8 cellular contexts compared by ENCODE assay signal in genomic region chr17:38705803-38706624, GRCh38. TPM values are rescaled to one million over a fixed set of nuclear protein-coding genes. Genes with fewer than 3 reads are reported as not detected.
DNase-seq lines count a peak whose midpoint lies in the region; ATAC-seq, FAIRE-seq and TF ChIP-seq lines count a peak whose summit lies in the region.

No MANE protein-coding gene starts in this region.

- WGBS in ovary, 3 donors = 1% methylated on average over 39 to 42 of the region's 44 CpGs

- intact Hi-C loops in ovary (cut with DNase I) = no loop called here

- peaks cover 10% of the 10 kb centered on the region for H3K4me1 ChIP-seq in ovary (ENCODE audit: insufficient read depth)

- no peaks in the 10 kb centered on the region for H3K9me3 ChIP-seq in ovary

- peak overlapping the region; percentile 93 for H3K4me3 Mint-ChIP-seq in activated naive CD4-positive, alpha-beta T cell treated with anti-CD3 and anti-CD28 coated beads, Interleukin-2, amount 10 ng/mL, durations not matched to agents 7 days and 5 days

- peaks cover 58% of the 10 kb centered on the region for H3K4me1 Mint-ChIP-seq in activated naive CD4-positive, alpha-beta T cell treated with anti-CD3 and anti-CD28 coated beads, Interleukin-2, amount 10 ng/mL, durations not matched to agents 7 days and 5 days

- TF ChIP-seq CTCF in ovary (IDR thresholded peaks at IDR 0.05) = no peak

- FAIRE-seq in GM12892 (lab: Jason Lieb, UNC) = no peak

- peaks cover 44% of the 10 kb centered on the region for H3K36me3 Mint-ChIP-seq in activated naive CD4-positive, alpha-beta T cell treated with anti-CD3 and anti-CD28 coated beads, Interleukin-2, amount 10 ng/mL, durations not matched to agents 7 days and 5 days

- TF ChIP-seq EP300 in ovary (IDR thresholded peaks at IDR 0.05) = no peak

- DNase-seq in GM12892 (ENCODE audit: insufficient read length) = peak; percentile 48
- peak; percentile 60 for DNase-seq in NCI-H748 (lab: John Stamatoyannopoulos, UW; ENCODE audit: unreplicated experiment)
- DNase-seq in activated naive CD4-positive, alpha-beta T cell treated with anti-CD3 and anti-CD28 coated beads, Interleukin-2, amount 10 ng/mL, durations not matched to agents 7 days and 5 days = peak; percentile 50
- DNase-seq in glomerular visceral epithelial cell (ENCODE audit: extremely low spot score) = peak; percentile 46
- peak; percentile 69 to 81 (median 76) for DNase-seq in ovary
- no peak for DNase-seq in GF-D8 (lab: John Stamatoyannopoulos, UW)

- peak overlapping the region; percentile 94 for H3K27ac Mint-ChIP-seq in activated naive CD4-positive, alpha-beta T cell treated with anti-CD3 and anti-CD28 coated beads, Interleukin-2, amount 10 ng/mL, durations not matched to agents 7 days and 5 days

- peak overlapping the region; percentile 86 for H3K4me3 ChIP-seq in ovary

- CTCF ChIA-PET in activated naive CD4-positive, alpha-beta T cell treated with anti-CD3 and anti-CD28 coated beads, Interleukin-2, amount 10 ng/mL, durations not matched to agents 7 days and 5 days (lab: Charles Lee) = interaction anchor here (0.6 to 1.4 kb wide), 4 partner anchors 26 to 29 kb away, joined by 3 to 6 read pairs (median 3); no protein-coding TSS in a partner anchor

- H3K36me3 ChIP-seq in ovary = no peaks in the 10 kb centered on the region

- H3K9me3 Mint-ChIP-seq in activated naive CD4-positive, alpha-beta T cell treated with anti-CD3 and anti-CD28 coated beads, Interleukin-2, amount 10 ng/mL, durations not matched to agents 7 days and 5 days = no peaks in the 10 kb centered on the region

- no peak for ATAC-seq in GM19455 (IDR thresholded peaks at IDR 0.05; ENCODE audit: unreplicated experiment)
- ATAC-seq in HG03025 (IDR thresholded peaks at IDR 0.05; ENCODE audit: low FRiP score, unreplicated experiment) = no peak

- no peaks in the 10 kb centered on the region for H3K27me3 ChIP-seq in ovary

- H3K27me3 Mint-ChIP-seq in activated naive CD4-positive, alpha-beta T cell treated with anti-CD3 and anti-CD28 coated beads, Interleukin-2, amount 10 ng/mL, durations not matched to agents 7 days and 5 days = no peaks in the 10 kb centered on the region

- H3K27ac ChIP-seq in ovary = peak overlapping the region; percentile 92 to 93

- no peak for TF ChIP-seq POLR2A in GM12892 (IDR thresholded peaks at IDR 0.05; ENCODE audit: low read depth, low read length)
- no peak for TF ChIP-seq POLR2A in ovary (IDR thresholded peaks at IDR 0.05)

RNA-seq across cellular contexts. Expression of gene MLLT6, which starts 0.9 kb away (rescaled TPM):
- polyA plus RNA-seq in GM12892 (2012; ENCODE audit: missing spikeins) = 50.6 TPM
- total RNA-seq in ovary = 100 to 1,000 TPM in 5 of 7 donors, 10 to 100 TPM in 2; 73.2 to 278 (median 183) TPM
- polyA plus RNA-seq in ovary = 10 to 100 TPM; 52.3 to 99.4 TPM

RNA-seq across cellular contexts. Expression of gene CISD3, which starts 24.1 kb away (rescaled TPM):
- polyA plus RNA-seq in GM12892 (2012; ENCODE audit: missing spikeins) = 15.2 TPM
- 10 to 100 TPM in 5 of 7 donors, 1 to 10 TPM in 2; 6.2 to 31.1 (median 24.4) TPM for total RNA-seq in ovary
- 10 to 100 TPM in 1 of 2 donors, 1 to 10 TPM in 1; 6.6 to 18.4 TPM for polyA plus RNA-seq in ovary

RNA-seq across cellular contexts. Expression of gene EPOP, which starts 31.3 kb away (rescaled TPM):
- polyA plus RNA-seq in GM12892 (2012; ENCODE audit: missing spikeins) = 5.2 TPM
- 1 to 10 TPM in 3 of 7 donors, under 1 TPM in 4; 0.83 to 1.7 (median 0.86) TPM for total RNA-seq in ovary
- under 1 TPM; 0.50 to 0.61 TPM for polyA plus RNA-seq in ovary

RNA-seq across cellular contexts. Expression of gene PCGF2, which starts 42.1 kb away (rescaled TPM):
- polyA plus RNA-seq in GM12892 (2012; ENCODE audit: missing spikeins) = 2.1 TPM
- 10 to 100 TPM in 6 of 7 donors, 1 to 10 TPM in 1; 7.4 to 92.7 (median 63.4) TPM for total RNA-seq in ovary
- polyA plus RNA-seq in ovary = 10 to 100 TPM; 21.5 to 27.2 TPM

RNA-seq across cellular contexts. Expression of gene PSMB3, which starts 46.5 kb away (rescaled TPM):
- polyA plus RNA-seq in GM12892 (2012; ENCODE audit: missing spikeins) = 221 TPM
- 100 to 1,000 TPM in 3 of 7 donors, 10 to 100 TPM in 4; 77.0 to 145 (median 82.0) TPM for total RNA-seq in ovary
- polyA plus RNA-seq in ovary = 100 to 1,000 TPM; 106 to 138 TPM
